In genomic region chr6:132025468-132025867, GRCh38 we compare ENCODE assay signal across 22 cellular contexts.
DNase-seq lines count a peak whose midpoint lies in the region; ATAC-seq, FAIRE-seq and TF ChIP-seq lines count a peak whose summit lies in the region.
"Had no signal": no experiment of that assay in that cellular context is flagged by ENCODE, and none has a peak within 500 bp of the region (broad histone marks: within the 10 kb centered on the region; RNA-seq: fewer than 3 reads in every experiment).

No MANE protein-coding gene starts in this region.

- no peaks in the 10 kb centered on the region for H3K23me2 ChIP-seq in H1 (ENCODE audit: low read depth, low read length)

- 0 out of 2 replicates have a peak, but pooled peaks cover 5% of the 10 kb centered on the region for H3K9me3 ChIP-seq in Caco-2
- H3K9me3 ChIP-seq in HUES64 (ENCODE audit: insufficient read depth, low read depth, low read length): no peaks in the 10 kb centered on the region
- H3K9me3 ChIP-seq in H1 (ENCODE audit: insufficient read depth in 2 of 2, low read depth in 1 of 2, low read length in 1 of 2): no peaks in the 10 kb centered on the region
- no peaks in the 10 kb centered on the region for H3K9me3 ChIP-seq in gastrocnemius medialis
- H3K9me3 ChIP-seq: A549 had no signal

- TF ChIP-seq EP300 in H1 (IDR thresholded peaks at IDR 0.05; ENCODE audit: borderline replicate concordance in 1 of 2, low read depth in 2 of 2, low read length in 2 of 2): no peak

- H3K9me3 Mint-ChIP-seq in Caco-2 (ENCODE audit: unreplicated experiment): no peaks in the 10 kb centered on the region
- H3K9me3 Mint-ChIP-seq in naive thymus-derived CD8-positive, alpha-beta T cell: peaks cover 0 to 4% (median 0%) of the 10 kb centered on the region in 9 donors

- H3K27ac ChIP-seq in HUES64 (ENCODE audit: low read depth, low read length) (no peak overlapping the region), H1 (ENCODE audit: low read depth, low read length) (no peak overlapping the region), mesendoderm (ENCODE audit: low read depth, low read length) (no peak overlapping the region), gastrocnemius medialis (no peak overlapping the region)
- H3K27ac ChIP-seq: 22Rv1, A549, BLaER1, HL-60 had no signal

- H3K79me2 ChIP-seq in H1 (ENCODE audit: control insufficient read depth in 1 of 2, insufficient read depth in 2 of 2, low read length in 2 of 2) (no peaks in the 10 kb centered on the region), mesendoderm (ENCODE audit: control insufficient read depth, insufficient read depth, low read length) (no peaks in the 10 kb centered on the region)

- H2BK5ac ChIP-seq in H1 (ENCODE audit: low read depth, low read length): peak overlapping the region; percentile 27; the same call in 1 of the 2 replicates
- H2BK5ac ChIP-seq in mesendoderm (ENCODE audit: low read length): no peak overlapping the region

- H3K23ac ChIP-seq in H1 (ENCODE audit: insufficient read length) (no peak overlapping the region), mesendoderm (ENCODE audit: low read length) (no peak overlapping the region)

- intact Hi-C loops in Caco-2 (cut with micrococcal nuclease; ENCODE audit: unreplicated experiment) (no loop called here), gastrocnemius medialis (cut with DNase I; ENCODE audit: low total_unique reads) (no loop called here)

- peak overlapping the region; percentile 64 for H3K27ac Mint-ChIP-seq in Caco-2 (ENCODE audit: unreplicated experiment)
- H3K27ac Mint-ChIP-seq in naive thymus-derived CD8-positive, alpha-beta T cell: no peak overlapping the region
- H3K27ac Mint-ChIP-seq: CD4-positive, alpha-beta memory T cell had no signal

- H3K9ac ChIP-seq in HUES64 (ENCODE audit: low read depth, low read length) (0 out of 2 replicates have a peak overlapping the region, but pooled peaks have one; percentile 2), H1 (replicated peaks in 1 of 4; ENCODE audit: extremely low read depth in 1 of 4, low read depth in 3 of 4, low read length in 3 of 4) (no peak overlapping the region), mesendoderm (ENCODE audit: low read length) (no peak overlapping the region)
- H3K9ac ChIP-seq: BLaER1 had no signal

- no peaks in the 10 kb centered on the region for H3K27me3 Mint-ChIP-seq in Caco-2 (ENCODE audit: insufficient read depth, unreplicated experiment)
- peaks cover 0 to 19% (median 4%) of the 10 kb centered on the region in 5 donors for H3K27me3 Mint-ChIP-seq in naive thymus-derived CD8-positive, alpha-beta T cell

- H3K27me3 ChIP-seq in Caco-2 (replicated peaks; ENCODE audit: control insufficient read depth, insufficient read depth, low read length): no peaks in the 10 kb centered on the region
- H3K27me3 ChIP-seq in HUES64 (ENCODE audit: insufficient read depth, low read length): no peaks in the 10 kb centered on the region
- no peaks in the 10 kb centered on the region for H3K27me3 ChIP-seq in H1 (replicated peaks in 1 of 4; ENCODE audit: control insufficient read depth in 3 of 4, extremely low read depth in 1 of 4, insufficient read depth in 3 of 4, low read length in 3 of 4)
- H3K27me3 ChIP-seq in mesendoderm (ENCODE audit: insufficient read depth, low read length, poor library complexity): no peaks in the 10 kb centered on the region
- H3K27me3 ChIP-seq in gastrocnemius medialis: no peaks in the 10 kb centered on the region
- H3K27me3 ChIP-seq: BLaER1 had no signal

- H2AFZ ChIP-seq in H1 (ENCODE audit: low read length): no peak overlapping the region

- H2BK12ac ChIP-seq in H1 (ENCODE audit: low read depth, low read length): peak overlapping the region; percentile 13; the same call in 1 of the 2 replicates

- CTCF ChIA-PET in Caco-2 (lab: Charles Lee): no interaction called here
- CTCF ChIA-PET in H1 (lab: Charles Lee; ENCODE audit: partially characterized antibody): interaction anchor here (0.6 to 1.4 kb wide), 4 partner anchors 12 to 69 kb away, joined by 3 to 4 read pairs (median 3); no protein-coding TSS in a partner anchor

- in situ Hi-C loops in gastrocnemius medialis (cut with MboI; ENCODE audit: low sequenced_read_pairs in 4 of 4): no loop called here

- BruUV-seq in Caco-2 (replicated peaks; lab: Mats Ljungman, UMichigan): no TSS peak

- no peak overlapping the region for H2BK20ac ChIP-seq in H1 (ENCODE audit: low read length)

- TF ChIP-seq CTCF in Caco-2 (IDR thresholded peaks at IDR 0.05; ENCODE audit: insufficient read depth in 1 of 2, low read depth in 1 of 2, low read length in 1 of 2, severe bottlenecking in 1 of 2, unreplicated experiment in 1 of 2) (no peak), H1 (IDR thresholded peaks at IDR 0.05; ENCODE audit: control extremely low read depth in 1 of 3, insufficient read depth in 1 of 3, low read depth in 1 of 3, low read length in 3 of 3) (no peak), GM20000 (IDR thresholded peaks at IDR 0.05; ENCODE audit: extremely low read depth, missing control alignments) (no peak), gastrocnemius medialis (IDR thresholded peaks at IDR 0.05 in 4 of 5, conservative IDR thresholded peaks at IDR 0.05 in 1 of 5) (no peak)

- H3K18ac ChIP-seq in H1 (ENCODE audit: extremely low read depth, low read length) (no peak overlapping the region), mesendoderm (ENCODE audit: low read length) (no peak overlapping the region)

- DNase-seq in Caco-2: no peak
- DNase-seq in H1 (ENCODE audit: low read depth in 1 of 2, low spot score in 2 of 2): no peak
- peak; percentile 3 for DNase-seq in mesendoderm
- no peak for DNase-seq in GM20000 (ENCODE audit: low spot score)
- DNase-seq in naive thymus-derived CD8-positive, alpha-beta T cell: no peak
- DNase-seq in gastrocnemius medialis: no peak
- DNase-seq: CD4-positive, alpha-beta memory T cell; DMS 273 treated with DMSO at 0.1 percent for 48 hours; DMS53; DND-41; EL; IMR-90 had no signal

- H3K79me1 ChIP-seq in H1 (ENCODE audit: low read depth, low read length): no peaks in the 10 kb centered on the region
- H3K79me1 ChIP-seq in mesendoderm (ENCODE audit: low read length): no peaks in the 10 kb centered on the region

- no peak overlapping the region for H2AK5ac ChIP-seq in H1 (ENCODE audit: low read depth, low read length)
- H2AK5ac ChIP-seq in mesendoderm (ENCODE audit: low read length): no peak overlapping the region

- H3K4me2 ChIP-seq in H1 (ENCODE audit: insufficient read depth in 1 of 2, low read depth in 2 of 2, low read length in 2 of 2) (0 out of 4 replicates have a peak overlapping the region, but pooled peaks of 1 of the 2 experiments have one; percentile 19), mesendoderm (ENCODE audit: low read length) (no peak overlapping the region)
- H3K4me2 ChIP-seq: A549, BLaER1 had no signal

- H4K8ac ChIP-seq in H1 (ENCODE audit: extremely low read depth, insufficient read depth, low read length) (no peak overlapping the region), mesendoderm (ENCODE audit: low read depth, low read length) (no peak overlapping the region)

- H3K4me1 ChIP-seq in Caco-2 (peaks cover 26% of the 10 kb centered on the region), HUES64 (ENCODE audit: insufficient read depth, low read length) (peaks cover 13% of the 10 kb centered on the region), H1 (replicated peaks in 1 of 4; ENCODE audit: control insufficient read depth in 3 of 4, insufficient read depth in 4 of 4, low read length in 3 of 4) (peaks cover 2 to 13% (median 7%) of the 10 kb centered on the region in 4 experiments; a peak in 3 of 7 replicates), mesendoderm (ENCODE audit: control insufficient read depth, low read depth, low read length) (peaks cover 2% of the 10 kb centered on the region), gastrocnemius medialis (no peaks in the 10 kb centered on the region)

- H4K91ac ChIP-seq in H1 (replicated peaks; ENCODE audit: insufficient read length, low read length): no peak overlapping the region

- no peak overlapping the region for H2BK120ac ChIP-seq in H1 (replicated peaks; ENCODE audit: low read depth, low read length)
- no peak overlapping the region for H2BK120ac ChIP-seq in mesendoderm (ENCODE audit: low read depth, low read length)

- TF ChIP-seq POLR2A in H1 (IDR thresholded peaks at IDR 0.05; ENCODE audit: control extremely low read depth in 1 of 2, low read depth in 2 of 2, low read length in 2 of 2) (no peak), gastrocnemius medialis (IDR thresholded peaks at IDR 0.05) (no peak)

- H3K36me3 Mint-ChIP-seq in Caco-2 (ENCODE audit: insufficient read depth, unreplicated experiment): no peaks in the 10 kb centered on the region
- H3K36me3 Mint-ChIP-seq in naive thymus-derived CD8-positive, alpha-beta T cell: no peaks in the 10 kb centered on the region
- H3K36me3 Mint-ChIP-seq: CD14-positive monocyte; CD4-positive, alpha-beta memory T cell had no signal

- H3K36me3 ChIP-seq in Caco-2 (ENCODE audit: control insufficient read depth, insufficient read depth, low read length) (no peaks in the 10 kb centered on the region), HUES64 (ENCODE audit: insufficient read depth, low read length) (no peaks in the 10 kb centered on the region), H1 (ENCODE audit: control insufficient read depth in 2 of 4, insufficient read depth in 4 of 4, low read length in 3 of 4) (no peaks in the 10 kb centered on the region), mesendoderm (ENCODE audit: control insufficient read depth, insufficient read depth, low read length) (no peaks in the 10 kb centered on the region), gastrocnemius medialis (no peaks in the 10 kb centered on the region)
- H3K36me3 ChIP-seq: BLaER1 had no signal

- no peak overlapping the region for H3K4me3 ChIP-seq in Caco-2 (ENCODE audit: low read depth, low read length)
- H3K4me3 ChIP-seq in HUES64 (ENCODE audit: low read length): no peak overlapping the region
- no peak overlapping the region for H3K4me3 ChIP-seq in H1 (ENCODE audit: extremely low read depth in 1 of 4, insufficient read depth in 2 of 4, low read depth in 3 of 4, low read length in 4 of 4)
- no peak overlapping the region for H3K4me3 ChIP-seq in mesendoderm (ENCODE audit: low read length)
- H3K4me3 ChIP-seq in gastrocnemius medialis: no peak overlapping the region
- H3K4me3 ChIP-seq: A549, BLaER1, GM12878, K562 had no signal

- POLR2A ChIA-PET in Caco-2 (lab: Charles Lee) (no interaction called here), H1 (lab: Charles Lee; ENCODE audit: partially characterized antibody) (interaction anchor here (0.6 to 5.4 kb wide), 4 partner anchors 28 to 1029 kb away, joined by 3 to 63 read pairs (median 4); partner anchors contain the start of gene CCN2)
- POLR2A ChIA-PET in naive thymus-derived CD8-positive, alpha-beta T cell (lab: Charles Lee): no interaction called here

- no peak overlapping the region for H3K4me3 Mint-ChIP-seq in Caco-2 (ENCODE audit: unreplicated experiment)
- H3K4me3 Mint-ChIP-seq in naive thymus-derived CD8-positive, alpha-beta T cell: no peak overlapping the region
- H3K4me3 Mint-ChIP-seq: CD14-positive monocyte had no signal

- H3K56ac ChIP-seq in H1 (replicated peaks; ENCODE audit: insufficient read length, low read depth, low read length): no peak overlapping the region
- no peak overlapping the region for H3K56ac ChIP-seq in mesendoderm (ENCODE audit: low read length)

- 66% methylated on average over 4 of the region's 5 CpGs for WGBS in HUES64
- WGBS in H1 (ENCODE audit: extremely low coverage in 1 of 2, insufficient coverage in 1 of 2, insufficient read length in 1 of 2, insufficient replicate concordance in 2 of 2, low coverage in 1 of 2, low lambda C conversion rate in 2 of 2, missing lambda C conversion rate in 1 of 2), 2 experiments: 62% methylated on average over 5 of the region's 5 CpGs; no CpG with 5 or more reads in 1 of the 2 experiments
- WGBS in mesendoderm (ENCODE audit: extremely low coverage, insufficient coverage, low lambda C conversion rate): no CpG with 5 or more reads among the region's 5 CpGs

- no peak for ATAC-seq in GM18520 (IDR thresholded peaks at IDR 0.05; ENCODE audit: unreplicated experiment)
- ATAC-seq in naive thymus-derived CD8-positive, alpha-beta T cell: no peak
- no peak for ATAC-seq in gastrocnemius medialis
- ATAC-seq: A549, GM12878, HCT116, K562 had no signal

- no peak overlapping the region for H2BK15ac ChIP-seq in H1 (ENCODE audit: low read length)
- H2BK15ac ChIP-seq in mesendoderm (replicated peaks; ENCODE audit: low read depth): no peak overlapping the region

- no peak overlapping the region for H3K14ac ChIP-seq in H1 (ENCODE audit: insufficient read length)

- FAIRE-seq in H1 (lab: Jason Lieb, UNC): no peak
- FAIRE-seq: A549, GM12878, K562 had no signal

- H4K5ac ChIP-seq in H1 (ENCODE audit: insufficient read length, low read depth, low read length) (no peak overlapping the region), mesendoderm (ENCODE audit: low read length) (no peak overlapping the region)

- no peak for TF ChIP-seq RAD21 in H1 (IDR thresholded peaks at IDR 0.05 in 1 of 2, conservative IDR thresholded peaks at IDR 0.05 in 1 of 2; ENCODE audit: low read depth in 2 of 2, low read length in 2 of 2)

- no peaks in the 10 kb centered on the region for H4K20me1 ChIP-seq in H1 (replicated peaks in 1 of 2; ENCODE audit: control insufficient read depth in 1 of 2, insufficient read depth in 2 of 2, low read length in 2 of 2)
- H4K20me1 ChIP-seq: BLaER1 had no signal

- peaks cover 18% of the 10 kb centered on the region for H3K4me1 Mint-ChIP-seq in Caco-2 (ENCODE audit: low read depth, unreplicated experiment)
- no peaks in the 10 kb centered on the region for H3K4me1 Mint-ChIP-seq in naive thymus-derived CD8-positive, alpha-beta T cell
- H3K4me1 Mint-ChIP-seq: CD14-positive monocyte; CD4-positive, alpha-beta memory T cell had no signal

- no peak overlapping the region for H3K4ac ChIP-seq in H1 (replicated peaks; ENCODE audit: insufficient read length, low read depth, low read length)
- H3K4ac ChIP-seq in mesendoderm (ENCODE audit: low read depth, low read length): no peak overlapping the region
